ENCODE assay signal across 12 cellular contexts in genomic region chr11:27362032-27362431, GRCh38. TPM values are rescaled to one million over a fixed set of nuclear protein-coding genes. Genes with fewer than 3 reads are reported as not detected.
DNase-seq lines count a peak whose midpoint lies in the region; FAIRE-seq and TF ChIP-seq lines count a peak whose summit lies in the region.
"Had no signal": no experiment of that assay in that cellular context is flagged by ENCODE, and none has a peak within 500 bp of the region (broad histone marks: within the 10 kb centered on the region; RNA-seq: fewer than 3 reads in every experiment).

No MANE protein-coding gene starts in this region.

- POLR2A ChIA-PET in Caco-2 (lab: Charles Lee) = no interaction called here

- H3K27ac ChIP-seq in KOPT-K1 (ENCODE audit: low read depth, low read length, poor library complexity, severe bottlenecking) = peak overlapping the region; percentile 81
- H3K27ac ChIP-seq in astrocyte (ENCODE audit: low read depth, low read length) = no peak overlapping the region
- no peak overlapping the region for H3K27ac ChIP-seq in muscle layer of duodenum (ENCODE audit: low read length)
- H3K27ac ChIP-seq: thoracic aorta had no signal

- H3K4me1 Mint-ChIP-seq in Caco-2 (ENCODE audit: low read depth, unreplicated experiment) (peaks cover 43% of the 10 kb centered on the region), astrocyte (ENCODE audit: low read depth, unreplicated experiment) (peaks cover 10% of the 10 kb centered on the region)

- intact Hi-C loops in Caco-2 (cut with micrococcal nuclease; ENCODE audit: unreplicated experiment) = loop anchor here (1.0 kb wide), 2 partner anchors 50 to 160 kb away; no protein-coding TSS in a partner anchor

- H3K4me3 Mint-ChIP-seq in Caco-2 (ENCODE audit: unreplicated experiment) (peak overlapping the region; percentile 94), astrocyte (ENCODE audit: unreplicated experiment) (peak overlapping the region; percentile 97)

- peak overlapping the region; percentile 80 for H3K4me3 ChIP-seq in Caco-2 (ENCODE audit: low read depth, low read length)
- H3K4me3 ChIP-seq in astrocyte (ENCODE audit: insufficient read depth, low read depth, low read length) = peak overlapping the region; percentile 93
- H3K4me3 ChIP-seq in muscle layer of duodenum (ENCODE audit: low read depth in 1 of 2, low read length in 2 of 2) = peak overlapping the region; percentile 80 to 96

- H3K79me2 ChIP-seq in astrocyte (ENCODE audit: insufficient read depth, low read length) = peaks cover 10% of the 10 kb centered on the region

- H3K4me1 ChIP-seq in Caco-2 (peaks cover 13% of the 10 kb centered on the region), astrocyte (ENCODE audit: insufficient read depth, low read length) (peaks cover 13% of the 10 kb centered on the region), muscle layer of duodenum (ENCODE audit: control insufficient read depth in 1 of 2, insufficient read depth in 2 of 2, low read length in 2 of 2) (peaks cover 0 to 11% of the 10 kb centered on the region in 2 donors)

- H3K27me3 Mint-ChIP-seq in Caco-2 (ENCODE audit: insufficient read depth, unreplicated experiment) (no peaks in the 10 kb centered on the region), astrocyte (ENCODE audit: low read depth, unreplicated experiment) (no peaks in the 10 kb centered on the region)

- no TSS peak for BruUV-seq in Caco-2 (replicated peaks; lab: Mats Ljungman, UMichigan)

- H3K4me2 ChIP-seq in astrocyte (ENCODE audit: low read length) = peak overlapping the region; percentile 98

- DNase-seq in Caco-2 (no peak), astrocyte (ENCODE audit: low read depth) (no peak), D721Med (ENCODE audit: insufficient read length, low spot score) (no peak), NCI-H2107 (lab: John Stamatoyannopoulos, UW) (no peak), SKM-1 (lab: John Stamatoyannopoulos, UW; ENCODE audit: unreplicated experiment) (no peak), NCI-H748 treated with DMSO at 0.1 percent for 48 hours (lab: John Stamatoyannopoulos, UW) (no peak)
- DNase-seq: esophagus squamous epithelium, HCEC 1CT, NCI-H1436 treated with DMSO at 0.1 percent for 48 hours had no signal

- H3K27me3 ChIP-seq in Caco-2 (replicated peaks; ENCODE audit: control insufficient read depth, insufficient read depth, low read length) (no peaks in the 10 kb centered on the region), astrocyte (ENCODE audit: insufficient read depth, low read length) (no peaks in the 10 kb centered on the region), muscle layer of duodenum (ENCODE audit: low read depth, low read length) (no peaks in the 10 kb centered on the region)
- H3K27me3 ChIP-seq: esophagus squamous epithelium had no signal

- H3K36me3 Mint-ChIP-seq in Caco-2 (ENCODE audit: insufficient read depth, unreplicated experiment) = peaks cover 11% of the 10 kb centered on the region
- no peaks in the 10 kb centered on the region for H3K36me3 Mint-ChIP-seq in astrocyte (ENCODE audit: low read depth, unreplicated experiment)

- no peak overlapping the region for H2AFZ ChIP-seq in astrocyte (ENCODE audit: low read depth, low read length)

- no peaks in the 10 kb centered on the region for H4K20me1 ChIP-seq in astrocyte (ENCODE audit: insufficient read depth, low read length)

- H3K27ac Mint-ChIP-seq in Caco-2 (ENCODE audit: unreplicated experiment) (peak overlapping the region; percentile 91), astrocyte (ENCODE audit: unreplicated experiment) (no peak overlapping the region)

- peak overlapping the region; percentile 92 for H3K9ac ChIP-seq in astrocyte (ENCODE audit: low read length)

- peak; percentile 13 for FAIRE-seq in astrocyte (lab: Jason Lieb, UNC)
- no peak for FAIRE-seq in D721Med (lab: Jason Lieb, UNC)

- TF ChIP-seq CTCF in Caco-2 (IDR thresholded peaks at IDR 0.05; ENCODE audit: insufficient read depth in 1 of 2, low read depth in 1 of 2, low read length in 1 of 2, severe bottlenecking in 1 of 2, unreplicated experiment in 1 of 2) = no peak
- TF ChIP-seq CTCF in astrocyte (IDR thresholded peaks at IDR 0.05; ENCODE audit: insufficient read depth, low read depth, low read length) = no peak
- TF ChIP-seq CTCF in D721Med (IDR thresholded peaks at IDR 0.05; ENCODE audit: insufficient read depth, missing control alignments) = no peak

- CTCF ChIA-PET in Caco-2 (lab: Charles Lee) = no interaction called here

- H3K36me3 ChIP-seq in Caco-2 (ENCODE audit: control insufficient read depth, insufficient read depth, low read length) (no peaks in the 10 kb centered on the region), KOPT-K1 (ENCODE audit: insufficient read depth, low read length) (no peaks in the 10 kb centered on the region), astrocyte (ENCODE audit: insufficient read depth, low read length) (no peaks in the 10 kb centered on the region), muscle layer of duodenum (ENCODE audit: control insufficient read depth in 1 of 2, insufficient read depth in 2 of 2, low read length in 2 of 2) (no peaks in the 10 kb centered on the region)
- H3K36me3 ChIP-seq: esophagus squamous epithelium, thoracic aorta had no signal

- H3K9me3 ChIP-seq in Caco-2 = no peaks in the 10 kb centered on the region
- no peaks in the 10 kb centered on the region for H3K9me3 ChIP-seq in KOPT-K1 (ENCODE audit: insufficient read depth, low read length, poor library complexity, severe bottlenecking)
- no peaks in the 10 kb centered on the region for H3K9me3 ChIP-seq in astrocyte (ENCODE audit: insufficient read depth, low read depth, low read length)
- H3K9me3 ChIP-seq in muscle layer of duodenum (ENCODE audit: control insufficient read depth in 1 of 2, low read length in 2 of 2) = no peaks in the 10 kb centered on the region
- H3K9me3 ChIP-seq: esophagus squamous epithelium, thoracic aorta had no signal

- H3K9me3 Mint-ChIP-seq in Caco-2 (ENCODE audit: unreplicated experiment) = no peaks in the 10 kb centered on the region
- no peaks in the 10 kb centered on the region for H3K9me3 Mint-ChIP-seq in astrocyte (ENCODE audit: unreplicated experiment)

RNA-seq across cellular contexts. Expression of gene CCDC34, which starts 1.0 kb away (rescaled TPM):
- 25.0 and 25.7 TPM in 2 replicates for total RNA-seq in Caco-2 (2022)
- 11.7 and 12.8 TPM in 2 replicates for total RNA-seq in astrocyte
